ENCODE assay signal across 25 cellular contexts in the genomic region with DNA sequence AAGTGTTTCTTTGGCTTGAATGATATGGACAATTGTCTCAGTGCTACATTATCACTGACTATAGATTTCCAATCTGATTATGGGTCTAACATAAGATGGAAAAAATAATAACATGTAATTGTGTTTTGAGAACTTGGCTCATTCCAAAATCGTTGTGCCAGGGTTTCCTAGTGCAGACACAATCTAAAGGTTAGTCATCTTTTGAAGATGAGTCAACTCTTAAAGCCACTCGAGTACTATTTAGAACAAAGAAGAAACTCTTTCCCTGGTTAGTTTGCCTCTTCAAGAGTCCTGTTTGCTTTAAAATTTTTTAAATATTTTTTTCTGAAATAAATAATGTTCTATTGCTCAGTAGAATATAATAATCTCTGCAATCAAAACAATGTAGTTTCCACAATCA.
"Had no signal": no experiment of that assay in that cellular context is flagged by ENCODE, and none has a peak within 500 bp of the region (broad histone marks: within the 10 kb centered on the region; RNA-seq: fewer than 3 reads in every experiment).

No MANE protein-coding gene starts in this region.

- ATAC-seq: activated T-cell treated with anti-CD3 and anti-CD28 coated beads, Interleukin-2, amount 50 U/mL, for 72 hours; K562; T-helper 17 cell had no signal

- H3K27ac ChIP-seq: Peyer's patch, VCaP had no signal

- H3K36me3 ChIP-seq: Peyer's patch had no signal

- DNase-seq: activated CD4-positive, alpha-beta memory T cell treated with anti-CD3 and anti-CD28 coated beads for 36 hours; activated CD4-positive, alpha-beta T cell treated with anti-CD3 and anti-CD28 coated beads, Interleukin-2, amount 10 ng/mL, durations not matched to agents 7 days and 5 days; activated CD4-positive, CD25-positive, alpha-beta regulatory T cell; activated CD8-positive, alpha-beta memory T cell treated with anti-CD3 and anti-CD28 coated beads for 24 hours; activated gamma-delta T cell treated with Interleukin-2 at 50 U/mL for 16 hours; activated naive CD4-positive, alpha-beta T cell treated with anti-CD3 and anti-CD28 coated beads, Interleukin-2, amount 10 ng/mL, durations not matched to agents 7 days and 5 days; activated naive CD8-positive, alpha-beta T cell treated with anti-CD3 and anti-CD28 coated beads for 36 hours; activated T-cell treated with anti-CD3 and anti-CD28 coated beads, Interleukin-2, amount 50 U/mL, for 72 hours; central memory CD4-positive, alpha-beta T cell; Karpas-422; MM.1S; NCI-H1105; NCI-H1436; NCI-H1694 treated with DMSO at 0.1 percent for 48 hours; NCI-H2081 treated with DMSO at 0.1 percent for 48 hours; NCI-H2171 treated with DMSO at 0.1 percent for 48 hours; NCI-H446 treated with DMSO at 0.1 percent for 48 hours; NCI-H524 treated with DMSO at 0.1 percent for 48 hours; NCI-H748 treated with DMSO at 0.1 percent for 48 hours; Peyer's patch; SIG-M5; T-helper 17 cell; T-helper 9 cell had no signal

- H3K27me3 ChIP-seq: Peyer's patch had no signal

- H3K9me3 ChIP-seq: Peyer's patch had no signal

- H3K4me1 ChIP-seq: Peyer's patch had no signal

- H3K4me3 ChIP-seq: K562, Peyer's patch had no signal
